1 cellular context compared by ENCODE assay signal in genomic region chr9:95070549-95071021, GRCh38.
TF ChIP-seq lines count a peak whose summit lies in the region.

No MANE protein-coding gene starts in this region.

TF ChIP-seq in HepG2, 621 proteins besides CTCF, POLR2A, EP300 and RAD21 (continued from another document and continues in another):
- TF ChIP-seq ZBTB34 (CRISPR knock-in tag; IDR thresholded peaks at IDR 0.05) (no peak), ZNF556 (CRISPR knock-in tag; IDR thresholded peaks at IDR 0.05; ENCODE audit: borderline replicate concordance) (no peak), NCOA2 (CRISPR knock-in tag; IDR thresholded peaks at IDR 0.05) (no peak; the same call in 1 of the 2 replicates), ZNF460 (CRISPR knock-in tag; IDR thresholded peaks at IDR 0.05; ENCODE audit: borderline replicate concordance) (no peak), ZNF644 (CRISPR knock-in tag; IDR thresholded peaks at IDR 0.05; ENCODE audit: low read depth) (peak; percentile 68; the same call in 1 of the 2 replicates), MBNL3 (CRISPR knock-in tag; conservative IDR thresholded peaks at IDR 0.05) (no peak), ZNF577 (CRISPR knock-in tag; IDR thresholded peaks at IDR 0.05; ENCODE audit: borderline replicate concordance, low read depth) (no peak), ZFP37 (CRISPR knock-in tag; IDR thresholded peaks at IDR 0.05; ENCODE audit: borderline replicate concordance) (no peak), ARID5B (CRISPR knock-in tag; IDR thresholded peaks at IDR 0.05) (peak; percentile 19; the same call in 1 of the 2 replicates), XRCC5 (optimal IDR thresholded peaks at IDR 0.05; ENCODE audit: low read length) (peak; percentile 39), SNAPC4 (CRISPR knock-in tag; IDR thresholded peaks at IDR 0.05) (no peak), RELA (CRISPR knock-in tag; IDR thresholded peaks at IDR 0.05) (no peak), ZBTB39 (CRISPR knock-in tag; IDR thresholded peaks at IDR 0.05) (no peak), AKAP8 (CRISPR knock-in tag; IDR thresholded peaks at IDR 0.05) (no peak), CSRNP2 (CRISPR knock-in tag; conservative IDR thresholded peaks at IDR 0.05; ENCODE audit: low read depth) (no peak), ZNF598 (CRISPR knock-in tag; IDR thresholded peaks at IDR 0.05; ENCODE audit: borderline replicate concordance) (no peak), ZBTB7B (CRISPR knock-in tag; IDR thresholded peaks at IDR 0.05) (no peak; the same call in 1 of the 2 replicates), ZNF75D (CRISPR knock-in tag; IDR thresholded peaks at IDR 0.05; ENCODE audit: borderline replicate concordance) (no peak), EEA1 (CRISPR knock-in tag; IDR thresholded peaks at IDR 0.05; ENCODE audit: borderline replicate concordance) (no peak), RCOR2 (CRISPR knock-in tag; IDR thresholded peaks at IDR 0.05) (peak; percentile 85), ZNF557 (CRISPR knock-in tag; IDR thresholded peaks at IDR 0.05) (no peak), NRL (CRISPR knock-in tag; IDR thresholded peaks at IDR 0.05; ENCODE audit: borderline replicate concordance) (no peak), MYC (CRISPR knock-in tag; IDR thresholded peaks at IDR 0.05; ENCODE audit: borderline replicate concordance) (peak; percentile 18; the same call in 1 of the 2 replicates), NKX3-1 (CRISPR knock-in tag; IDR thresholded peaks at IDR 0.05) (no peak), ZNF383 (CRISPR knock-in tag; IDR thresholded peaks at IDR 0.05; ENCODE audit: borderline replicate concordance) (no peak), ZFAT (CRISPR knock-in tag; conservative IDR thresholded peaks at IDR 0.05) (no peak), HOMEZ (CRISPR knock-in tag; IDR thresholded peaks at IDR 0.05; ENCODE audit: low read depth) (peak; percentile 74; the same call in 1 of the 2 replicates), ZNF264 (CRISPR knock-in tag; IDR thresholded peaks at IDR 0.05) (no peak), PRDM4 (CRISPR knock-in tag; IDR thresholded peaks at IDR 0.05; ENCODE audit: borderline replicate concordance) (no peak), ZNF17 (CRISPR knock-in tag; IDR thresholded peaks at IDR 0.05) (no peak), HNF1B (CRISPR knock-in tag; IDR thresholded peaks at IDR 0.05) (no peak), HMG20B (CRISPR knock-in tag; conservative IDR thresholded peaks at IDR 0.05) (no peak), SMAD1 (CRISPR knock-in tag; IDR thresholded peaks at IDR 0.05; ENCODE audit: borderline replicate concordance, low read depth) (peak; percentile 36; the same call in 1 of the 2 replicates), MZF1 (CRISPR knock-in tag; IDR thresholded peaks at IDR 0.05; ENCODE audit: borderline replicate concordance) (no peak)
